ENCODE assay signal across 1 cellular context in genomic region chr12:89351489-89352241, GRCh38.
A peak's percentile ranks its signal among the peaks of the same experiment; 100 is the strongest.
TF ChIP-seq lines count a peak whose summit lies in the region.

No MANE protein-coding gene starts in this region.

TF ChIP-seq in HepG2, 621 proteins besides CTCF, POLR2A, EP300 and RAD21 (continued from another document):
- TF ChIP-seq ZNF687 (CRISPR knock-in tag; IDR thresholded peaks at IDR 0.05) (peak; percentile 49), POLR2AphosphoS5 (IDR thresholded peaks at IDR 0.05; ENCODE audit: low read depth, low read length) (no peak), ZNF30 (CRISPR knock-in tag; IDR thresholded peaks at IDR 0.05) (no peak), XBP1 (CRISPR knock-in tag; IDR thresholded peaks at IDR 0.05) (no peak), NCOR1 (IDR thresholded peaks at IDR 0.05; ENCODE audit: borderline replicate concordance, low read length) (no peak), REXO4 (CRISPR knock-in tag; IDR thresholded peaks at IDR 0.05; ENCODE audit: borderline replicate concordance) (no peak; the same call in 1 of the 2 replicates), ZNF274 (CRISPR knock-in tag; IDR thresholded peaks at IDR 0.05) (peak; percentile 42; the same call in 1 of the 2 replicates), DDIT3 (CRISPR knock-in tag; IDR thresholded peaks at IDR 0.05) (no peak), ZNF784 (CRISPR knock-in tag; IDR thresholded peaks at IDR 0.05; ENCODE audit: borderline replicate concordance) (no peak), ZNF33A (CRISPR knock-in tag; IDR thresholded peaks at IDR 0.05; ENCODE audit: borderline replicate concordance) (no peak), GATAD1 (CRISPR knock-in tag; IDR thresholded peaks at IDR 0.05) (no peak), STAT6 (CRISPR knock-in tag; IDR thresholded peaks at IDR 0.05; ENCODE audit: borderline replicate concordance) (no peak), BRF2 (CRISPR knock-in tag; IDR thresholded peaks at IDR 0.05) (0 out of 2 replicates have a peak, but pooled peaks have one; percentile 7), ZNF513 (CRISPR knock-in tag; conservative IDR thresholded peaks at IDR 0.05) (no peak), ZNF430 (CRISPR knock-in tag; IDR thresholded peaks at IDR 0.05) (no peak), NR0B2 (CRISPR knock-in tag; IDR thresholded peaks at IDR 0.05) (no peak), HES4 (CRISPR knock-in tag; IDR thresholded peaks at IDR 0.05; ENCODE audit: borderline replicate concordance) (peak; percentile 95), HIVEP1 (CRISPR knock-in tag; IDR thresholded peaks at IDR 0.05) (peak; percentile 32; the same call in 1 of the 2 replicates), CHD4 (IDR thresholded peaks at IDR 0.05; ENCODE audit: borderline replicate concordance, low read length) (no peak), ZC3H4 (CRISPR knock-in tag; IDR thresholded peaks at IDR 0.05; ENCODE audit: borderline replicate concordance) (peak; percentile 95; the same call in 1 of the 2 replicates), ZNF609 (CRISPR knock-in tag; IDR thresholded peaks at IDR 0.05; ENCODE audit: borderline replicate concordance) (no peak), ZNF605 (CRISPR knock-in tag; IDR thresholded peaks at IDR 0.05) (peak; percentile 40), ZNF124 (CRISPR knock-in tag; IDR thresholded peaks at IDR 0.05) (no peak), ZBTB46 (CRISPR knock-in tag; IDR thresholded peaks at IDR 0.05; ENCODE audit: borderline replicate concordance) (no peak), ZC3H13 (CRISPR knock-in tag; IDR thresholded peaks at IDR 0.05) (peak; percentile 99), CREB1 (IDR thresholded peaks at IDR 0.05) (no peak), CREB1 (CRISPR knock-in tag; IDR thresholded peaks at IDR 0.05) (no peak), ZNF251 (CRISPR knock-in tag; IDR thresholded peaks at IDR 0.05) (0 out of 2 replicates have a peak, but pooled peaks have one; percentile 53), TFE3 (CRISPR knock-in tag; IDR thresholded peaks at IDR 0.05) (no peak), U2AF1 (optimal IDR thresholded peaks at IDR 0.05; ENCODE audit: low read depth, low read length) (peak; percentile 62), HNF1B (CRISPR knock-in tag; IDR thresholded peaks at IDR 0.05) (no peak)
